Comparison of ENCODE assay signal across 8 cellular contexts in the genomic region with DNA sequence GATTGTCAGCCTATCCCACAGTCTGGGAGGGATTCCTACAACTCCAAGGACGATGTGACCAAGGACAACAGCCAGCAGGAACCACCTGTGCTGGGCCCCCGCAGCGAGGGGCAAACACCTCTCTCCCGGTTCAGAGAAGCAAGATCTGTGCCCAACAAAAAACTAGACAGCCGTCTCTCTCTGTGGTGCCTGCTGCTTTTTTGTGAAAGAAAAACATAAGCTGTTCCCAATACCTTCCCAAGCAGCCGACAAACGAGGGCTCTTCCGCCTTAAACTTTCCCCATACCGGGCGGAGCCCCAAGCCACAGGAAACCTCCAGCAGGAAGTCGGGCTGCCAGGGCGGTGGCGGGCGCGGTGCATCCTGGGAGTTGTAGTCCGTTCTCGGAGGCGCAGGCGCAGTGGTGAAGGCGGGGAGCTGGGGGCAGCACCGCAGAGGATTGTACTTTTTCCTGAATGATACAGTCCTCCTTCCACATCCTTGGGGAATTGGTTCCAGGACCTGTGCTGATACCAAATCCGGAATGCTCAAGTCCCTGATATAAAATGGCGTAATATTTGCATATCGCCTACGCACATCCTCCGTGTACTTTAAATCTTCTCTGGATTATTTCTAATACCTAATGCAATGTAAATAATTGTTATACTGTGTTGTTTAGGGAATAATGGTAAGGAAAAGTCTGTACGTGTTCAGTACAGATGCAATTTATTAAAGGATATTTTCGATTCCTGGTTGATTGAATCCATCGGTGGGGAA.
DNase-seq lines count a peak whose midpoint lies in the region; ATAC-seq and TF ChIP-seq lines count a peak whose summit lies in the region.

No MANE protein-coding gene starts in this region.

- H3K4me1 Mint-ChIP-seq in GM23338, result peaks cover 14% of the 10 kb centered on the region
- peaks cover 29% of the 10 kb centered on the region for H3K4me1 Mint-ChIP-seq in activated T-helper 17 cell treated with anti-CD3 and anti-CD28 coated beads, Interleukin-2, amount 50 U/mL, for 72 hours
- H3K4me1 Mint-ChIP-seq in naive thymus-derived CD4-positive, alpha-beta T cell, result peaks cover 34 to 54% (median 45%) of the 10 kb centered on the region in 7 donors
- H3K4me1 Mint-ChIP-seq in stimulated activated memory B cell treated with anti-CD40 and anti-IgM and Interleukin-4, amounts not matched to agents 10 μg/mL and 1 μg/mL and 100 μg/mL, for 72 hours, result peaks cover 51% of the 10 kb centered on the region

- H3F3A ChIP-seq in DOHH2 (ENCODE audit: control insufficient read depth, insufficient read depth), result peaks cover 20% of the 10 kb centered on the region
- no peaks in the 10 kb centered on the region for H3F3A ChIP-seq in GM23338 (replicated peaks; ENCODE audit: low read depth)

- no peaks in the 10 kb centered on the region for H4K20me1 ChIP-seq in DOHH2 (ENCODE audit: control insufficient read depth, insufficient read depth, low read depth, low read length)
- H4K20me1 ChIP-seq in GM23338 (replicated peaks; ENCODE audit: insufficient read depth), result no peaks in the 10 kb centered on the region

- peaks cover 49% of the 10 kb centered on the region for H3K4me1 ChIP-seq in DOHH2 (ENCODE audit: control insufficient read depth, low read length)
- peaks cover 5% of the 10 kb centered on the region for H3K4me1 ChIP-seq in GM23338 (ENCODE audit: insufficient read depth)
- H3K4me1 ChIP-seq in naive thymus-derived CD4-positive, alpha-beta T cell (ENCODE audit: control insufficient read depth in 2 of 2, insufficient read depth in 2 of 2, low read length in 2 of 2), result peaks cover 22% of the 10 kb centered on the region in 2 donors

- H3K36me3 Mint-ChIP-seq in GM23338 (ENCODE audit: low read depth), result no peaks in the 10 kb centered on the region
- peaks cover 16% of the 10 kb centered on the region for H3K36me3 Mint-ChIP-seq in activated T-helper 17 cell treated with anti-CD3 and anti-CD28 coated beads, Interleukin-2, amount 50 U/mL, for 72 hours (ENCODE audit: low read depth)
- peaks cover 0 to 3% (median 0%) of the 10 kb centered on the region in 5 donors for H3K36me3 Mint-ChIP-seq in naive thymus-derived CD4-positive, alpha-beta T cell
- no peaks in the 10 kb centered on the region for H3K36me3 Mint-ChIP-seq in stimulated activated memory B cell treated with anti-CD40 and anti-IgM and Interleukin-4, amounts not matched to agents 10 μg/mL and 1 μg/mL and 100 μg/mL, for 72 hours

- POLR2A ChIA-PET in naive thymus-derived CD4-positive, alpha-beta T cell (lab: Charles Lee), result interaction anchor here (0.6 to 5.1 kb wide), 19 partner anchors 10 to 271 kb away, joined by 3 to 114 read pairs (median 4); partner anchors contain the start of genes CASP3, CENPU, IRF2 and PRIMPOL

- TF ChIP-seq CTCF in DOHH2 (IDR thresholded peaks at IDR 0.05; ENCODE audit: low read depth, low read length, poor library complexity, severe bottlenecking) (no peak), GM23338 (conservative IDR thresholded peaks at IDR 0.05; ENCODE audit: low read depth in 2 of 2) (no peak), fibroblast of mammary gland (conservative IDR thresholded peaks at IDR 0.05; ENCODE audit: control insufficient read depth, insufficient read depth, low read depth, low read length) (no peak)

- H3K27ac Mint-ChIP-seq in GM23338, result peak overlapping the region; percentile 93
- H3K27ac Mint-ChIP-seq in activated T-helper 17 cell treated with anti-CD3 and anti-CD28 coated beads, Interleukin-2, amount 50 U/mL, for 72 hours, result peak overlapping the region; percentile 99
- H3K27ac Mint-ChIP-seq in naive thymus-derived CD4-positive, alpha-beta T cell, result peak overlapping the region; percentile 90 to 100 (median 99)
- H3K27ac Mint-ChIP-seq in stimulated activated memory B cell treated with anti-CD40 and anti-IgM and Interleukin-4, amounts not matched to agents 10 μg/mL and 1 μg/mL and 100 μg/mL, for 72 hours, result peak overlapping the region; percentile 95

- H3K27me3 Mint-ChIP-seq in GM23338 (ENCODE audit: insufficient read depth, low read depth, poor library complexity), result peaks cover 8% of the 10 kb centered on the region
- no peaks in the 10 kb centered on the region for H3K27me3 Mint-ChIP-seq in activated T-helper 17 cell treated with anti-CD3 and anti-CD28 coated beads, Interleukin-2, amount 50 U/mL, for 72 hours
- no peaks in the 10 kb centered on the region for H3K27me3 Mint-ChIP-seq in naive thymus-derived CD4-positive, alpha-beta T cell
- H3K27me3 Mint-ChIP-seq in stimulated activated memory B cell treated with anti-CD40 and anti-IgM and Interleukin-4, amounts not matched to agents 10 μg/mL and 1 μg/mL and 100 μg/mL, for 72 hours, result no peaks in the 10 kb centered on the region

- no peaks in the 10 kb centered on the region for H3K9me3 Mint-ChIP-seq in GM23338
- H3K9me3 Mint-ChIP-seq in activated T-helper 17 cell treated with anti-CD3 and anti-CD28 coated beads, Interleukin-2, amount 50 U/mL, for 72 hours, result no peaks in the 10 kb centered on the region
- H3K9me3 Mint-ChIP-seq in naive thymus-derived CD4-positive, alpha-beta T cell, result no peaks in the 10 kb centered on the region
- no peaks in the 10 kb centered on the region for H3K9me3 Mint-ChIP-seq in stimulated activated memory B cell treated with anti-CD40 and anti-IgM and Interleukin-4, amounts not matched to agents 10 μg/mL and 1 μg/mL and 100 μg/mL, for 72 hours

- H3K27me3 ChIP-seq in DOHH2 (ENCODE audit: control insufficient read depth, low read length), result no peaks in the 10 kb centered on the region
- H3K27me3 ChIP-seq in GM23338 (ENCODE audit: insufficient read depth), result no peaks in the 10 kb centered on the region
- H3K27me3 ChIP-seq in naive thymus-derived CD4-positive, alpha-beta T cell (ENCODE audit: control insufficient read depth in 2 of 2, insufficient read depth in 2 of 2, low read length in 2 of 2), result no peaks in the 10 kb centered on the region

- no peaks in the 10 kb centered on the region for H3K9me3 ChIP-seq in DOHH2 (ENCODE audit: control insufficient read depth, insufficient read depth, low read length)
- H3K9me3 ChIP-seq in naive thymus-derived CD4-positive, alpha-beta T cell (ENCODE audit: control insufficient read depth in 2 of 3, low read length in 3 of 3), result no peaks in the 10 kb centered on the region

- H3K27ac ChIP-seq in DOHH2 (ENCODE audit: low read depth, low read length) (peak overlapping the region; percentile 65), GM23338 (ENCODE audit: low read depth) (peak overlapping the region; percentile 77; the same call in 1 of the 2 replicates)
- H3K27ac ChIP-seq in naive thymus-derived CD4-positive, alpha-beta T cell (ENCODE audit: low read depth, low read length), result peak overlapping the region; percentile 97

- H3K36me3 ChIP-seq in DOHH2 (ENCODE audit: control insufficient read depth, low read length) (no peaks in the 10 kb centered on the region), GM23338 (ENCODE audit: insufficient read depth) (no peaks in the 10 kb centered on the region)
- peaks cover 0 to 3% (median 0%) of the 10 kb centered on the region in 3 experiments for H3K36me3 ChIP-seq in naive thymus-derived CD4-positive, alpha-beta T cell (ENCODE audit: control insufficient read depth in 2 of 3, insufficient read depth in 3 of 3, low read length in 3 of 3)

- peak; percentile 96 for DNase-seq in GM23338 (ENCODE audit: low spot score)
- peak; percentile 95 for DNase-seq in LHCN-M2 (ENCODE audit: low read depth)
- DNase-seq in RPMI7951 (ENCODE audit: low read depth), result peak; percentile 93
- peak; percentile 94 for DNase-seq in fibroblast of mammary gland (ENCODE audit: low read depth)
- DNase-seq in naive thymus-derived CD4-positive, alpha-beta T cell, result peak; percentile 87 to 93 (median 89)

- H3K4me3 Mint-ChIP-seq in GM23338, result peak overlapping the region; percentile 90
- H3K4me3 Mint-ChIP-seq in activated T-helper 17 cell treated with anti-CD3 and anti-CD28 coated beads, Interleukin-2, amount 50 U/mL, for 72 hours, result peak overlapping the region; percentile 83
- H3K4me3 Mint-ChIP-seq in naive thymus-derived CD4-positive, alpha-beta T cell, result peak overlapping the region; percentile 83 to 99 (median 95)
- peak overlapping the region; percentile 85 for H3K4me3 Mint-ChIP-seq in stimulated activated memory B cell treated with anti-CD40 and anti-IgM and Interleukin-4, amounts not matched to agents 10 μg/mL and 1 μg/mL and 100 μg/mL, for 72 hours

- peak overlapping the region; percentile 93 for H3K4me2 ChIP-seq in DOHH2 (ENCODE audit: low read length)
- H3K4me2 ChIP-seq in GM23338, result peak overlapping the region; percentile 86

- H2AFZ ChIP-seq in GM23338, result peak overlapping the region; percentile 88; the same call in 1 of the 2 replicates

- CTCF ChIA-PET in naive thymus-derived CD4-positive, alpha-beta T cell (lab: Charles Lee), result interaction anchor here (1.3 to 2.4 kb wide), 2 partner anchors 75 to 273 kb away, joined by 3 to 10 read pairs; no protein-coding TSS in a partner anchor

- H3K79me2 ChIP-seq in DOHH2 (ENCODE audit: control insufficient read depth, low read length), result peaks cover 6% of the 10 kb centered on the region; the same call in 1 of the 2 replicates
- no peaks in the 10 kb centered on the region for H3K79me2 ChIP-seq in GM23338 (replicated peaks; ENCODE audit: insufficient read depth)

- H3K4me3 ChIP-seq in DOHH2 (ENCODE audit: low read length), result peak overlapping the region; percentile 90
- H3K4me3 ChIP-seq in GM23338, result peak overlapping the region; percentile 67
- H3K4me3 ChIP-seq in fibroblast of mammary gland (ENCODE audit: control insufficient read depth, low read depth, low read length), result peak overlapping the region; percentile 93
- peak overlapping the region; percentile 86 for H3K4me3 ChIP-seq in naive thymus-derived CD4-positive, alpha-beta T cell (ENCODE audit: low read length)

- ATAC-seq in GM23338, result peak; percentile 93
- ATAC-seq in activated T-helper 17 cell treated with anti-CD3 and anti-CD28 coated beads, Interleukin-2, amount 50 U/mL, for 72 hours (replicated peaks), result peak; percentile 76
- peak; percentile 91 for ATAC-seq in naive thymus-derived CD4-positive, alpha-beta T cell
- ATAC-seq in stimulated activated memory B cell treated with anti-CD40 and anti-IgM and Interleukin-4, amounts not matched to agents 10 μg/mL and 1 μg/mL and 100 μg/mL, for 72 hours, result peak; percentile 92

- no peaks in the 10 kb centered on the region for H3K9me2 ChIP-seq in DOHH2 (replicated peaks; ENCODE audit: control insufficient read depth, low read length)
- no peaks in the 10 kb centered on the region for H3K9me2 ChIP-seq in GM23338 (ENCODE audit: insufficient read depth)

- intact Hi-C loops in naive thymus-derived CD4-positive, alpha-beta T cell (cut with micrococcal nuclease), result loop anchor here (1.0 to 10.0 kb wide), 28 partner anchors 63 to 1665 kb away; partner anchors contain the start of genes ANKRD37 (in 2 of the 2), CASP3 (in 2 of the 2), CDKN2AIP (in 2 of the 2) and CENPU (in 2 of the 2)

Comparison
In these comparisons a context has a peak if more than half of its experiments do, and no peak if none do; other contexts are left out.
1. Peak in every context shown above with its lines: DNase-seq, ATAC-seq, H3K4me3 ChIP-seq and H3K27ac ChIP-seq.